In genomic region chr7:55903985-55904759, GRCh38 we compare ENCODE assay signal across 14 cellular contexts. TPM values are rescaled to one million over a fixed set of nuclear protein-coding genes. Genes with fewer than 3 reads are reported as not detected.
DNase-seq lines count a peak whose midpoint lies in the region; ATAC-seq and TF ChIP-seq lines count a peak whose summit lies in the region.
"Had no signal": no experiment of that assay in that cellular context is flagged by ENCODE, and none has a peak within 500 bp of the region (broad histone marks: within the 10 kb centered on the region; RNA-seq: fewer than 3 reads in every experiment).

No MANE protein-coding gene starts in this region.

- peak overlapping the region in 1 of 2 donors; percentile 38 for H3K27ac Mint-ChIP-seq in T-cell
- H3K27ac Mint-ChIP-seq: mesothelial cell of epicardium, type B pancreatic cell had no signal

- POLR2A ChIA-PET in T-cell (lab: Charles Lee) = no interaction called here

- H3K27me3 Mint-ChIP-seq in T-cell = no peaks in the 10 kb centered on the region
- H3K27me3 Mint-ChIP-seq: type B pancreatic cell had no signal

- CTCF ChIA-PET in T-cell (lab: Charles Lee) = no interaction called here

- TF ChIP-seq CTCF in GM12864 (IDR thresholded peaks at IDR 0.05; ENCODE audit: low read depth, low read length, missing control alignments) = no peak

- DNase-seq in GM12864 (ENCODE audit: low read depth) (peak; percentile 41), GM19240 (ENCODE audit: insufficient read length, low spot score) (peak; percentile 15), NCI-H446 treated with DMSO at 0.1 percent for 48 hours (lab: John Stamatoyannopoulos, UW) (no peak), T-cell (no peak), amniotic stem cell (lab: John Stamatoyannopoulos, UW) (no peak)
- no peak for DNase-seq in stimulated activated CD4-positive, alpha-beta T cell treated with anti-CD3 and anti-CD28 coated beads, Interleukin-2, amount 100 ng/mL, for 24 hours
- DNase-seq: MG63, NCI-H510A treated with DMSO at 0.1 percent for 48 hours had no signal

- no peak overlapping the region for H3K4me3 Mint-ChIP-seq in T-cell
- H3K4me3 Mint-ChIP-seq: mesothelial cell of epicardium, type B pancreatic cell had no signal

- H3K4me1 Mint-ChIP-seq in T-cell = peaks cover 0 to 2% (median 0%) of the 10 kb centered on the region in 3 donors

- no peak overlapping the region for H3K4me3 ChIP-seq in GM12864 (ENCODE audit: low read depth, low read length)
- H3K4me3 ChIP-seq: MG63, right atrium auricular region had no signal

- peak; percentile 92 for ATAC-seq in HG02678 (IDR thresholded peaks at IDR 0.05; ENCODE audit: unreplicated experiment)
- ATAC-seq in HG03442 (IDR thresholded peaks at IDR 0.05; ENCODE audit: unreplicated experiment) = peak; percentile 96
- no peak for ATAC-seq in T-cell (replicated peaks in 1 of 4)

- peaks cover 0 to 4% (median 0%) of the 10 kb centered on the region in 3 donors for H3K9me3 Mint-ChIP-seq in T-cell
- H3K9me3 Mint-ChIP-seq: type B pancreatic cell had no signal

- peaks cover 19% of the 10 kb centered on the region for H3K36me3 Mint-ChIP-seq in T-cell

RNA-seq across cellular contexts. Expression of gene ZNF713, which starts 16.9 kb away (rescaled TPM):
- total RNA-seq in T-cell = 1 to 10 TPM; 2.8 to 5.5 (median 4.1) TPM

RNA-seq across cellular contexts. Expression of gene SEPTIN14, which starts 41.6 kb away (rescaled TPM):
- not detected for total RNA-seq in T-cell
- total RNA-seq: activated CD8-positive, alpha-beta memory T cell treated with anti-CD3 and anti-CD28 coated beads for 36 hours; right atrium auricular region had no signal

RNA-seq across cellular contexts. Expression of gene MRPS17, which starts 47.5 kb away (rescaled TPM):
- total RNA-seq in T-cell = 10 to 100 TPM in 4 of 5 donors, 1 to 10 TPM in 1; 7.8 to 12.2 (median 11.1) TPM

Comparison
In these comparisons a context has a peak if more than half of its experiments do, and no peak if none do; other contexts are left out.
1. DNase-seq: peak in GM12864 (single experiment) and GM19240 (single experiment); none in NCI-H446 treated with DMSO at 0.1 percent for 48 hours (single experiment), T-cell (0 of 34), amniotic stem cell (single experiment) and stimulated activated CD4-positive, alpha-beta T cell treated with anti-CD3 and anti-CD28 coated beads, Interleukin-2, amount 100 ng/mL, for 24 hours (0 of 2).
2. ATAC-seq: peak in HG02678 (single experiment) and HG03442 (single experiment); none in T-cell (0 of 4).